11 cellular contexts compared by ENCODE assay signal in the genomic region with DNA sequence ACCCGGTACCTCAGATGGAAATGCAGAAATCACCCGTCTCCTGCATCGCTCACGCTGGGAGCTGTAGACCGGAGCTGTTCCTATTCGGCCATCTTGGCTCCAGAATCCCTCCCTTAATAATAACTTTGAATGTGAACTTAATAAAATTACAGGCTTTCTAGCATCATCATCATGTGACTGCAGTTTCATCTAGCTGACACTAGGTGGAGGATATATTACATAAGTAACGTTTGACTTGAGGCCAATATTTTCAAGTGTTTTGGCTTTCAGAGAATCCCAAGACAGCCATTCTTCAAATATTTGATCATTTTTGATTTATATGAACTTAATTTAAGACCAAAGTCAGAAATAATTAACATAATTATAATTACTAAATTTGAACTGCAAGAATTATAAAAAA.
A peak's percentile ranks its signal among the peaks of the same experiment; 100 is the strongest.
DNase-seq lines count a peak whose midpoint lies in the region; ATAC-seq and TF ChIP-seq lines count a peak whose summit lies in the region.
"Had no signal": no experiment of that assay in that cellular context is flagged by ENCODE, and none has a peak within 500 bp of the region (broad histone marks: within the 10 kb centered on the region; RNA-seq: fewer than 3 reads in every experiment).

No MANE protein-coding gene starts in this region.

- TF ChIP-seq EP300 in stomach (IDR thresholded peaks at IDR 0.05) = no peak

- no peaks in the 10 kb centered on the region for H3K27me3 ChIP-seq in left lung
- no peaks in the 10 kb centered on the region for H3K27me3 ChIP-seq in stomach
- H3K27me3 ChIP-seq: heart right ventricle had no signal

- H3K4me1 ChIP-seq in left lung (no peaks in the 10 kb centered on the region), stomach (no peaks in the 10 kb centered on the region)
- H3K4me1 ChIP-seq: heart right ventricle had no signal

- no peaks in the 10 kb centered on the region for H3K36me3 ChIP-seq in left lung
- no peaks in the 10 kb centered on the region for H3K36me3 ChIP-seq in stomach
- H3K36me3 ChIP-seq: heart right ventricle had no signal

- intact Hi-C loops in left lung (cut with DNase I) = no loop called here
- intact Hi-C loops in stomach (cut with DNase I; ENCODE audit: low total_unique reads) = no loop called here

- H3K27ac ChIP-seq in left lung (no peak overlapping the region), stomach (no peak overlapping the region)
- H3K27ac ChIP-seq: heart right ventricle had no signal

- no peak for TF ChIP-seq POLR2A in stomach (IDR thresholded peaks at IDR 0.05)

- DNase-seq in DMS53 treated with DMSO at 0.1 percent for 48 hours (lab: John Stamatoyannopoulos, UW; ENCODE audit: unreplicated experiment) (peak; percentile 92), Kasumi-1 (lab: John Stamatoyannopoulos, UW) (peak; percentile 61 to 80), left lung (no peak), ecto neural progenitor cell (ENCODE audit: low spot score) (no peak), retina (no peak), stomach (no peak)
- DNase-seq: heart right ventricle; IMR-90; stimulated activated CD4-positive, alpha-beta T cell treated with anti-CD3 and anti-CD28 coated beads, Interleukin-4, amount 100 ng/mL, for 24 hours had no signal

- WGBS in stomach, 5 donors = 85 to 88% (median 87%) methylated on average over 6 to 7 of the region's 7 CpGs

- peak; percentile 65; the same call in 2 of the 3 replicates for ATAC-seq in SK-N-SH treated with all-trans-retinoic acid at 6 μM for 48 hours
- ATAC-seq in left lung = peak; percentile 41
- no peak for ATAC-seq in HG03135 (IDR thresholded peaks at IDR 0.05; ENCODE audit: unreplicated experiment)
- ATAC-seq: heart right ventricle had no signal

- TF ChIP-seq CTCF in left lung (IDR thresholded peaks at IDR 0.05) = peak; percentile 19 to 33
- no peak for TF ChIP-seq CTCF in stomach (IDR thresholded peaks at IDR 0.05)

- H3K4me3 ChIP-seq in left lung = no peak overlapping the region
- no peak overlapping the region for H3K4me3 ChIP-seq in stomach
- H3K4me3 ChIP-seq: heart right ventricle had no signal

- H3K9me3 ChIP-seq in left lung (no peaks in the 10 kb centered on the region), stomach (peaks cover 0 to 9% (median 4%) of the 10 kb centered on the region in 4 donors)

TF ChIP-seq in SK-N-SH treated with all-trans-retinoic acid at 6 μM for 48 hours, 23 proteins besides CTCF, POLR2A, EP300 and RAD21:
- TF ChIP-seq SNAI2 (CRISPR knock-in tag; IDR thresholded peaks at IDR 0.05) (no peak), ARNTL (CRISPR knock-in tag; IDR thresholded peaks at IDR 0.05; ENCODE audit: borderline replicate concordance, low read depth) (no peak), ZC3H10 (CRISPR knock-in tag; IDR thresholded peaks at IDR 0.05) (no peak), PPARA (CRISPR knock-in tag; IDR thresholded peaks at IDR 0.05; ENCODE audit: borderline replicate concordance) (no peak), TOX (CRISPR knock-in tag; IDR thresholded peaks at IDR 0.05; ENCODE audit: borderline replicate concordance) (no peak), GLIS3 (CRISPR knock-in tag; IDR thresholded peaks at IDR 0.05) (no peak), BACH2 (CRISPR knock-in tag; IDR thresholded peaks at IDR 0.05; ENCODE audit: borderline replicate concordance) (no peak), ZFP3 (CRISPR knock-in tag; IDR thresholded peaks at IDR 0.05) (no peak), OSR1 (CRISPR knock-in tag; IDR thresholded peaks at IDR 0.05) (no peak), ZNF565 (CRISPR knock-in tag; conservative IDR thresholded peaks at IDR 0.05; ENCODE audit: low read depth) (no peak), TCF4 (CRISPR knock-in tag; IDR thresholded peaks at IDR 0.05; ENCODE audit: borderline replicate concordance) (no peak), ESRRG (CRISPR knock-in tag; IDR thresholded peaks at IDR 0.05) (no peak), CSDC2 (CRISPR knock-in tag; IDR thresholded peaks at IDR 0.05) (no peak), RARB (CRISPR knock-in tag; IDR thresholded peaks at IDR 0.05) (no peak)
- TF ChIP-seq, protein P1, sequence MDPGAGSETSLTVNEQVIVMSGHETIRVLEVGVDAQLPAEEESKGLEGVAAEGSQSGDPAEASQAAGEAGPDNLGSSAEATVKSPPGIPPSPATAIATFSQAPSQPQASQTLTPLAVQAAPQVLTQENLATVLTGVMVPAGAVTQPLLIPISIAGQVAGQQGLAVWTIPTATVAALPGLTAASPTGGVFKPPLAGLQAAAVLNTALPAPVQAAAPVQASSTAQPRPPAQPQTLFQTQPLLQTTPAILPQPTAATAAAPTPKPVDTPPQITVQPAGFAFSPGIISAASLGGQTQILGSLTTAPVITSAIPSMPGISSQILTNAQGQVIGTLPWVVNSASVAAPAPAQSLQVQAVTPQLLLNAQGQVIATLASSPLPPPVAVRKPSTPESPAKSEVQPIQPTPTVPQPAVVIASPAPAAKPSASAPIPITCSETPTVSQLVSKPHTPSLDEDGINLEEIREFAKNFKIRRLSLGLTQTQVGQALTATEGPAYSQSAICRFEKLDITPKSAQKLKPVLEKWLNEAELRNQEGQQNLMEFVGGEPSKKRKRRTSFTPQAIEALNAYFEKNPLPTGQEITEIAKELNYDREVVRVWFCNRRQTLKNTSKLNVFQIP (CRISPR knock-in tag; IDR thresholded peaks at IDR 0.05; ENCODE audit: borderline replicate concordance, low read depth) = no peak
- TF ChIP-seq, protein P2, sequence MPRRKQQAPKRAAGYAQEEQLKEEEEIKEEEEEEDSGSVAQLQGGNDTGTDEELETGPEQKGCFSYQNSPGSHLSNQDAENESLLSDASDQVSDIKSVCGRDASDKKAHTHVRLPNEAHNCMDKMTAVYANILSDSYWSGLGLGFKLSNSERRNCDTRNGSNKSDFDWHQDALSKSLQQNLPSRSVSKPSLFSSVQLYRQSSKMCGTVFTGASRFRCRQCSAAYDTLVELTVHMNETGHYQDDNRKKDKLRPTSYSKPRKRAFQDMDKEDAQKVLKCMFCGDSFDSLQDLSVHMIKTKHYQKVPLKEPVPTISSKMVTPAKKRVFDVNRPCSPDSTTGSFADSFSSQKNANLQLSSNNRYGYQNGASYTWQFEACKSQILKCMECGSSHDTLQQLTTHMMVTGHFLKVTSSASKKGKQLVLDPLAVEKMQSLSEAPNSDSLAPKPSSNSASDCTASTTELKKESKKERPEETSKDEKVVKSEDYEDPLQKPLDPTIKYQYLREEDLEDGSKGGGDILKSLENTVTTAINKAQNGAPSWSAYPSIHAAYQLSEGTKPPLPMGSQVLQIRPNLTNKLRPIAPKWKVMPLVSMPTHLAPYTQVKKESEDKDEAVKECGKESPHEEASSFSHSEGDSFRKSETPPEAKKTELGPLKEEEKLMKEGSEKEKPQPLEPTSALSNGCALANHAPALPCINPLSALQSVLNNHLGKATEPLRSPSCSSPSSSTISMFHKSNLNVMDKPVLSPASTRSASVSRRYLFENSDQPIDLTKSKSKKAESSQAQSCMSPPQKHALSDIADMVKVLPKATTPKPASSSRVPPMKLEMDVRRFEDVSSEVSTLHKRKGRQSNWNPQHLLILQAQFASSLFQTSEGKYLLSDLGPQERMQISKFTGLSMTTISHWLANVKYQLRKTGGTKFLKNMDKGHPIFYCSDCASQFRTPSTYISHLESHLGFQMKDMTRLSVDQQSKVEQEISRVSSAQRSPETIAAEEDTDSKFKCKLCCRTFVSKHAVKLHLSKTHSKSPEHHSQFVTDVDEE (CRISPR knock-in tag; IDR thresholded peaks at IDR 0.05) = no peak
- TF ChIP-seq, protein P3, sequence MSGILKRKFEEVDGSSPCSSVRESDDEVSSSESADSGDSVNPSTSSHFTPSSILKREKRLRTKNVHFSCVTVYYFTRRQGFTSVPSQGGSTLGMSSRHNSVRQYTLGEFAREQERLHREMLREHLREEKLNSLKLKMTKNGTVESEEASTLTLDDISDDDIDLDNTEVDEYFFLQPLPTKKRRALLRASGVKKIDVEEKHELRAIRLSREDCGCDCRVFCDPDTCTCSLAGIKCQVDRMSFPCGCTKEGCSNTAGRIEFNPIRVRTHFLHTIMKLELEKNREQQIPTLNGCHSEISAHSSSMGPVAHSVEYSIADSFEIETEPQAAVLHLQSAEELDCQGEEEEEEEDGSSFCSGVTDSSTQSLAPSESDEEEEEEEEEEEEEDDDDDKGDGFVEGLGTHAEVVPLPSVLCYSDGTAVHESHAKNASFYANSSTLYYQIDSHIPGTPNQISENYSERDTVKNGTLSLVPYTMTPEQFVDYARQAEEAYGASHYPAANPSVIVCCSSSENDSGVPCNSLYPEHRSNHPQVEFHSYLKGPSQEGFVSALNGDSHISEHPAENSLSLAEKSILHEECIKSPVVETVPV (CRISPR knock-in tag; IDR thresholded peaks at IDR 0.05) = no peak
TF ChIP-seq in SK-N-SH treated with all-trans-retinoic acid at 6 μM for 48 hours: peak in this region for 0.

Comparison
In these comparisons a context has a peak if more than half of its experiments do, and no peak if none do; other contexts are left out.
1. DNase-seq: peak in DMS53 treated with DMSO at 0.1 percent for 48 hours (single experiment) and Kasumi-1 (2 of 2); none in left lung (0 of 2), ecto neural progenitor cell (single experiment), retina (single experiment) and stomach (single experiment).
2. CTCF ChIP-seq: peak in left lung (2 of 2); none in stomach (0 of 7).